13 cellular contexts compared by ENCODE assay signal in genomic region chr3:141274411-141275031, GRCh38. TPM values are rescaled to one million over a fixed set of nuclear protein-coding genes. Genes with fewer than 3 reads are reported as not detected.
DNase-seq lines count a peak whose midpoint lies in the region; ATAC-seq and TF ChIP-seq lines count a peak whose summit lies in the region.
"Had no signal": no experiment of that assay in that cellular context is flagged by ENCODE, and none has a peak within 500 bp of the region (broad histone marks: within the 10 kb centered on the region; RNA-seq: fewer than 3 reads in every experiment).

No MANE protein-coding gene starts in this region.

- H3K79me1 ChIP-seq in neuronal stem cell (ENCODE audit: low read depth, low read length) = no peaks in the 10 kb centered on the region

- no peaks in the 10 kb centered on the region for H3F3A ChIP-seq in Loucy (ENCODE audit: low read depth)

- H3K4me3 ChIP-seq in Loucy (ENCODE audit: low read length, poor library complexity, severe bottlenecking) (peak overlapping the region; percentile 7), mammary epithelial cell (replicated peaks in 1 of 3; ENCODE audit: insufficient read depth in 1 of 3, low read depth in 2 of 3, low read length in 3 of 3) (no peak overlapping the region), neuronal stem cell (ENCODE audit: low read length in 2 of 2) (no peak overlapping the region), BE2C (ENCODE audit: low read depth, low read length) (no peak overlapping the region)
- H3K4me3 ChIP-seq: GM12878, lung had no signal

- H3K9me3 Mint-ChIP-seq in activated CD4-positive, alpha-beta T cell treated with anti-CD3 and anti-CD28 coated beads for 36 hours (ENCODE audit: low read depth) = no peaks in the 10 kb centered on the region

- H4K8ac ChIP-seq in neuronal stem cell (ENCODE audit: low read depth, low read length) = no peak overlapping the region

- no peak for TF ChIP-seq CTCF in Loucy (conservative IDR thresholded peaks at IDR 0.05; ENCODE audit: low read length)
- no peak for TF ChIP-seq CTCF in mammary epithelial cell (conservative IDR thresholded peaks at IDR 0.05 in 1 of 2, IDR thresholded peaks at IDR 0.05 in 1 of 2; ENCODE audit: extremely low read depth in 1 of 2, insufficient read depth in 1 of 2, low read depth in 1 of 2, low read length in 2 of 2)
- TF ChIP-seq CTCF in BE2C (IDR thresholded peaks at IDR 0.05; ENCODE audit: low read depth, low read length) = no peak

- H3K4me2 ChIP-seq in Loucy (ENCODE audit: low read depth, low read length, poor library complexity, severe bottlenecking) = peak overlapping the region; percentile 4
- peak overlapping the region; percentile 49 for H3K4me2 ChIP-seq in mammary epithelial cell (ENCODE audit: insufficient read depth, low read depth, low read length)
- H3K4me2 ChIP-seq in neuronal stem cell (ENCODE audit: insufficient read depth, low read length, poor library complexity, severe bottlenecking) = no peak overlapping the region

- dilution Hi-C loops in mammary epithelial cell (cut with HindIII; ENCODE audit: low sequenced_read_pairs) = no loop called here

- H3K27me3 ChIP-seq in Loucy (ENCODE audit: insufficient read depth, low read length, poor library complexity, severe bottlenecking) = no peaks in the 10 kb centered on the region
- no peaks in the 10 kb centered on the region for H3K27me3 ChIP-seq in mammary epithelial cell (ENCODE audit: insufficient read depth, low read length)
- H3K27me3 ChIP-seq in neuronal stem cell (ENCODE audit: control insufficient read depth in 3 of 3, insufficient read depth in 3 of 3, low read depth in 1 of 3, low read length in 3 of 3) = no peaks in the 10 kb centered on the region
- H3K27me3 ChIP-seq in BE2C = no peaks in the 10 kb centered on the region

- H3K79me2 ChIP-seq in Loucy (ENCODE audit: insufficient read depth, low read length) (no peaks in the 10 kb centered on the region), mammary epithelial cell (ENCODE audit: insufficient read depth, low read length) (no peaks in the 10 kb centered on the region)

- WGBS in mammary epithelial cell (ENCODE audit: low coverage, missing lambda C conversion rate) = 96% methylated on average over 9 of the region's 10 CpGs
- WGBS in neuronal stem cell (ENCODE audit: extremely low coverage in 2 of 2, insufficient read length in 2 of 2, insufficient replicate concordance in 1 of 2), 2 donors = no CpG with 5 or more reads among the region's 10 CpGs

- H3K36me3 Mint-ChIP-seq in activated CD4-positive, alpha-beta T cell treated with anti-CD3 and anti-CD28 coated beads for 36 hours (ENCODE audit: low read depth) = peaks cover 2% of the 10 kb centered on the region

- no peak overlapping the region for H2AFZ ChIP-seq in Loucy (ENCODE audit: low read length)
- H2AFZ ChIP-seq in mammary epithelial cell (ENCODE audit: low read depth, low read length) = peak overlapping the region; percentile 20
- H2AFZ ChIP-seq in neuronal stem cell (ENCODE audit: low read length) = no peak overlapping the region

- H2BK5ac ChIP-seq in neuronal stem cell (ENCODE audit: low read length) = peak overlapping the region; percentile 21

- intact Hi-C loops in activated CD4-positive, alpha-beta T cell treated with anti-CD3 and anti-CD28 coated beads for 36 hours (cut with DNase I, micrococcal nuclease) = loop anchor here in 1 of 2 experiments (5.0 kb wide), 1 partner anchor 262 kb away; no protein-coding TSS in a partner anchor
- intact Hi-C loops in mammary epithelial cell (cut with micrococcal nuclease) = no loop called here

- H3K4me1 Mint-ChIP-seq in activated CD4-positive, alpha-beta T cell treated with anti-CD3 and anti-CD28 coated beads for 36 hours = peaks cover 29% of the 10 kb centered on the region

- no TSS peak for BruUV-seq in mammary epithelial cell (replicated peaks; lab: Mats Ljungman, UMichigan)

- H3K4me1 ChIP-seq in Loucy (ENCODE audit: insufficient read depth, low read length, poor library complexity, severe bottlenecking) = peaks cover 27% of the 10 kb centered on the region
- H3K4me1 ChIP-seq in mammary epithelial cell (ENCODE audit: insufficient read depth, low read length) = peaks cover 34% of the 10 kb centered on the region
- H3K4me1 ChIP-seq in neuronal stem cell (ENCODE audit: control insufficient read depth in 2 of 2, insufficient read depth in 1 of 2, low read depth in 1 of 2, low read length in 2 of 2) = peaks cover 0 to 8% of the 10 kb centered on the region in 2 donors
- peaks cover 9% of the 10 kb centered on the region for H3K4me1 ChIP-seq in BE2C

- H2BK120ac ChIP-seq in neuronal stem cell (ENCODE audit: low read depth, low read length) = no peak overlapping the region

- peak overlapping the region; percentile 17 for H2AK5ac ChIP-seq in neuronal stem cell (ENCODE audit: low read depth, low read length)

- no peak for DNase-seq in activated CD4-positive, alpha-beta T cell treated with anti-CD3 and anti-CD28 coated beads for 36 hours
- DNase-seq in activated CD4-positive, alpha-beta T cell treated with anti-CD3 and anti-CD28 coated beads, Interleukin-2, amount 50 U/mL, for 48 hours = no peak
- DNase-seq in mammary epithelial cell (no peak), neuronal stem cell (ENCODE audit: low spot score) (no peak), BE2C (no peak), GM19238 (ENCODE audit: insufficient read length, low spot score) (no peak), G401 (ENCODE audit: low spot score) (no peak)
- DNase-seq: activated gamma-delta T cell, foreskin melanocyte, right cardiac atrium had no signal

- H4K20me1 ChIP-seq in Loucy (ENCODE audit: insufficient read depth, low read length, poor library complexity, severe bottlenecking) (no peaks in the 10 kb centered on the region), mammary epithelial cell (ENCODE audit: insufficient read depth, low read length) (no peaks in the 10 kb centered on the region)

- no peaks in the 10 kb centered on the region for H3K9me2 ChIP-seq in Loucy (replicated peaks; ENCODE audit: low read depth, low read length)

- H2BK12ac ChIP-seq in neuronal stem cell (ENCODE audit: low read length) = no peak overlapping the region

- H3K27ac Mint-ChIP-seq in activated CD4-positive, alpha-beta T cell treated with anti-CD3 and anti-CD28 coated beads for 36 hours = peak overlapping the region; percentile 62

- H3K23ac ChIP-seq in neuronal stem cell (ENCODE audit: low read depth, low read length, poor library complexity) = no peak overlapping the region

- POLR2A ChIA-PET in activated CD4-positive, alpha-beta T cell treated with anti-CD3 and anti-CD28 coated beads for 36 hours (lab: Charles Lee) = no interaction called here

- no peaks in the 10 kb centered on the region for H3K9me3 ChIP-seq in Loucy (ENCODE audit: insufficient read depth, low read depth, low read length)
- no peaks in the 10 kb centered on the region for H3K9me3 ChIP-seq in mammary epithelial cell (replicated peaks; ENCODE audit: insufficient read depth, low read length)
- no peaks in the 10 kb centered on the region for H3K9me3 ChIP-seq in neuronal stem cell (replicated peaks in 1 of 2; ENCODE audit: control insufficient read depth in 2 of 2, insufficient read depth in 1 of 2, low read depth in 1 of 2, low read length in 2 of 2)
- H3K9me3 ChIP-seq in BE2C = no peaks in the 10 kb centered on the region

- peak overlapping the region; percentile 84 for H3K18ac ChIP-seq in neuronal stem cell (ENCODE audit: low read length)

- H3K27ac ChIP-seq in mammary epithelial cell (ENCODE audit: insufficient read depth, low read depth, low read length) (peak overlapping the region; percentile 20), neuronal stem cell (replicated peaks; ENCODE audit: low read length) (no peak overlapping the region)

- H4K91ac ChIP-seq in neuronal stem cell (ENCODE audit: low read depth, low read length, poor library complexity) = no peak overlapping the region

- no peak overlapping the region for H3K14ac ChIP-seq in neuronal stem cell (ENCODE audit: low read length)

- no peaks in the 10 kb centered on the region for H3K27me3 Mint-ChIP-seq in activated CD4-positive, alpha-beta T cell treated with anti-CD3 and anti-CD28 coated beads for 36 hours

- H3K36me3 ChIP-seq in Loucy (ENCODE audit: insufficient read depth, low read length) = peaks cover 15% of the 10 kb centered on the region; the same call in 1 of the 2 replicates
- H3K36me3 ChIP-seq in mammary epithelial cell (ENCODE audit: insufficient read depth, low read length) = no peaks in the 10 kb centered on the region
- H3K36me3 ChIP-seq in neuronal stem cell (replicated peaks in 1 of 2; ENCODE audit: control insufficient read depth in 2 of 2, insufficient read depth in 2 of 2, low read length in 2 of 2) = peaks cover 3 to 48% of the 10 kb centered on the region in 2 donors
- peaks cover 20% of the 10 kb centered on the region for H3K36me3 ChIP-seq in BE2C

- no peak overlapping the region for H3K4me3 Mint-ChIP-seq in activated CD4-positive, alpha-beta T cell treated with anti-CD3 and anti-CD28 coated beads for 36 hours

- no peak overlapping the region for H3K4ac ChIP-seq in neuronal stem cell (ENCODE audit: low read length)

- no peak overlapping the region for H2BK15ac ChIP-seq in neuronal stem cell (ENCODE audit: low read length)

- ATAC-seq in activated CD4-positive, alpha-beta T cell treated with anti-CD3 and anti-CD28 coated beads for 36 hours = no peak
- ATAC-seq: right cardiac atrium had no signal

- CTCF ChIA-PET in activated CD4-positive, alpha-beta T cell treated with anti-CD3 and anti-CD28 coated beads for 36 hours (lab: Charles Lee) = interaction anchor here (0.6 to 1.8 kb wide), 5 partner anchors 18 to 43 kb away, joined by 3 to 7 read pairs (median 3); partner anchors contain the start of gene PXYLP1
- CTCF ChIA-PET in mammary epithelial cell (lab: Charles Lee; ENCODE audit: low non-redundant PET) = no interaction called here

- H3K9ac ChIP-seq in Loucy (ENCODE audit: low read depth, low read length, poor library complexity, severe bottlenecking) = no peak overlapping the region
- H3K9ac ChIP-seq in mammary epithelial cell (ENCODE audit: insufficient read depth, low read length) = no peak overlapping the region
- H3K9ac ChIP-seq in neuronal stem cell (ENCODE audit: low read depth, low read length, poor library complexity) = no peak overlapping the region

- in situ Hi-C loops in mammary epithelial cell (cut with MboI; ENCODE audit: low sequenced_read_pairs in 2 of 2) (no loop called here), G401 (cut with HindIII; ENCODE audit: low sequenced_read_pairs) (no loop called here)

RNA-seq across cellular contexts. Expression of gene PXYLP1, which starts 42.9 kb away (rescaled TPM):
- 10 to 100 TPM; 10.3 to 12.2 TPM for total RNA-seq in activated CD4-positive, alpha-beta T cell treated with anti-CD3 and anti-CD28 coated beads for 36 hours
- total RNA-seq in mammary epithelial cell = 1 to 10 TPM; 2.5 to 6.3 TPM
- 3.3 TPM for polyA plus RNA-seq in mammary epithelial cell
- polyA minus RNA-seq in mammary epithelial cell = 10.2 TPM
- polyA plus RNA-seq in neuronal stem cell (2013, experiment 1 of 2) = 23.5 TPM
- polyA plus RNA-seq in neuronal stem cell (2013, experiment 2 of 2) = 23.1 TPM
- polyA plus RNA-seq in BE2C (2012; ENCODE audit: insufficient read depth, insufficient read length, low read depth) = 32.3 TPM
- 5.5 and 6.4 TPM in 2 replicates for total RNA-seq in G401 (2014; rRNA removed; shearing (Covaris generic))
